9 cellular contexts compared by ENCODE assay signal in the genomic region with DNA sequence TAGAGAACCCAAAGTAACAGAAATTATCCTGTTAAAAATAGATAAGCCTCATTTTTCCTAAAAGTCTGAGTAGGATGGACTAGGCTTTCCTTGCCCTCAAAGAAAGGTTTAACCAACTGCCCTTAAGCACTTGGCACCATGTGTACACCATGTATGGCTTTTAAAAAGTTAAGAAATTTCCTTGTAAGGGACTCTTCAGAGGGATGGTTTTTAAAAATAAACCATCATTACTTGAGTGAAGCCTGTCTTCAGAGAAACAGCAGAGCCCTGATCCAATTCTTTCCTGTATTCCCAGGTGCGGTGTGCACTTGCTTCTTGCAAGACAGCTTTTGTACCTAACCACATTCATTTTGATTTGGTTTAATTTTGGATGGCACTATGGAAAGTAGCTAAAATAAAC. TPM values are rescaled to one million over a fixed set of nuclear protein-coding genes. Genes with fewer than 3 reads are reported as not detected.
DNase-seq lines count a peak whose midpoint lies in the region; ATAC-seq and TF ChIP-seq lines count a peak whose summit lies in the region.
"Had no signal": no experiment of that assay in that cellular context is flagged by ENCODE, and none has a peak within 500 bp of the region (broad histone marks: within the 10 kb centered on the region; RNA-seq: fewer than 3 reads in every experiment).

No MANE protein-coding gene starts in this region.

- no peaks in the 10 kb centered on the region for H3F3A ChIP-seq in PC-3 (ENCODE audit: low read length, unreplicated experiment)

- H3K27me3 ChIP-seq in H9 (ENCODE audit: insufficient read depth, low read length): no peaks in the 10 kb centered on the region
- no peaks in the 10 kb centered on the region for H3K27me3 ChIP-seq in PC-3 (ENCODE audit: low read length)
- H3K27me3 ChIP-seq in esophagus squamous epithelium: no peaks in the 10 kb centered on the region
- H3K27me3 ChIP-seq in skeletal muscle satellite cell (ENCODE audit: control insufficient read depth, insufficient read depth, low read length): no peaks in the 10 kb centered on the region

- TF ChIP-seq CTCF in H9 (conservative IDR thresholded peaks at IDR 0.05) (no peak), PC-3 (conservative IDR thresholded peaks at IDR 0.05; ENCODE audit: low read depth, low read length) (no peak), esophagus squamous epithelium (IDR thresholded peaks at IDR 0.05) (no peak)

- POLR2A ChIA-PET in PC-3 (lab: Charles Lee; ENCODE audit: unreplicated experiment): interaction anchor here (0.6 kb wide), 1 partner anchor 39 kb away, joined by 4 read pairs; no protein-coding TSS in a partner anchor

- no peak overlapping the region for H2AFZ ChIP-seq in H9 (ENCODE audit: low read length)
- H2AFZ ChIP-seq in PC-3 (ENCODE audit: low read length): peak overlapping the region; percentile 15; the same call in 1 of the 2 replicates

- H3T11ph ChIP-seq in H9 (ENCODE audit: low read length): no peak overlapping the region

- no peak for ATAC-seq in PC-3
- no peak for ATAC-seq in GM18511 (IDR thresholded peaks at IDR 0.05; ENCODE audit: unreplicated experiment)
- ATAC-seq in GM18873 (IDR thresholded peaks at IDR 0.05; ENCODE audit: low FRiP score, unreplicated experiment): no peak

- no peak overlapping the region for H3K23ac ChIP-seq in H9 (ENCODE audit: insufficient read length, low read depth, low read length)

- H2BK120ac ChIP-seq in H9 (ENCODE audit: low read depth, low read length, poor library complexity, severe bottlenecking): no peak overlapping the region

- H3K27ac Mint-ChIP-seq in H9: no peak overlapping the region

- H3K27ac ChIP-seq in H9 (ENCODE audit: insufficient read length, low read depth, low read length): no peak overlapping the region
- H3K27ac ChIP-seq in PC-3 (ENCODE audit: low read length): no peak overlapping the region
- peak overlapping the region; percentile 17 to 98 (median 78) for H3K27ac ChIP-seq in esophagus squamous epithelium

- no TSS peak for BruUV-seq in PC-3 (replicated peaks; lab: Mats Ljungman, UMichigan)

- H4K91ac ChIP-seq in H9 (ENCODE audit: insufficient read length, low read depth, low read length): no peak overlapping the region

- H3K23me2 ChIP-seq in H9 (ENCODE audit: insufficient read length, low read depth, low read length, poor library complexity, severe bottlenecking): peaks cover 10% of the 10 kb centered on the region

- no peak overlapping the region for H2AK5ac ChIP-seq in H9 (ENCODE audit: insufficient read length, low read length)

- H3K4me1 Mint-ChIP-seq in H9: peaks cover 24 to 31% of the 10 kb centered on the region in 2 experiments

- no peak overlapping the region for H2BK20ac ChIP-seq in H9 (ENCODE audit: low read depth, low read length, poor library complexity, severe bottlenecking)

- peak overlapping the region; percentile 76 to 85 for H3K4me3 Mint-ChIP-seq in H9

- H3K14ac ChIP-seq in H9 (ENCODE audit: insufficient read depth, low read length): no peak overlapping the region

- H3K9me3 ChIP-seq in H9 (ENCODE audit: control insufficient read depth, low read depth, low read length) (no peaks in the 10 kb centered on the region), PC-3 (ENCODE audit: low read length) (peaks cover 19% of the 10 kb centered on the region), esophagus squamous epithelium (peaks cover 0 to 32% (median 12%) of the 10 kb centered on the region in 3 donors), skeletal muscle satellite cell (replicated peaks; ENCODE audit: low read length) (peaks cover 8% of the 10 kb centered on the region)

- peaks cover 5% of the 10 kb centered on the region; the same call in 1 of the 2 replicates for H3K36me3 ChIP-seq in PC-3 (ENCODE audit: low read depth, low read length)
- H3K36me3 ChIP-seq in esophagus squamous epithelium: no peaks in the 10 kb centered on the region
- H3K36me3 ChIP-seq in skeletal muscle satellite cell (ENCODE audit: insufficient read depth, low read length): peaks cover 3% of the 10 kb centered on the region

- H4K20me1 ChIP-seq in H9 (ENCODE audit: control insufficient read depth, insufficient read depth, insufficient read length): no peaks in the 10 kb centered on the region
- H4K20me1 ChIP-seq in PC-3 (ENCODE audit: low read length): no peaks in the 10 kb centered on the region

- no peak overlapping the region for H3K4ac ChIP-seq in H9 (ENCODE audit: low read depth, low read length)

- no peak overlapping the region for H3K56ac ChIP-seq in H9 (ENCODE audit: insufficient read length, low read depth, low read length)

- H3K4me2 ChIP-seq in H9 (ENCODE audit: insufficient read depth, insufficient read length, low read length) (peak overlapping the region; percentile 62), PC-3 (ENCODE audit: low read length) (peak overlapping the region; percentile 92), skeletal muscle satellite cell (ENCODE audit: low read length) (peak overlapping the region; percentile 85)

- no CpG with 5 or more reads among the region's 1 CpG for WGBS in H9 (ENCODE audit: extremely low coverage, insufficient read length, low lambda C conversion rate)
- 14 to 25% methylated on average over 1 of the region's 1 CpG for WGBS in esophagus squamous epithelium, 2 donors

- no peak overlapping the region for H4K5ac ChIP-seq in H9 (ENCODE audit: insufficient read length, low read depth, low read length)

- TF ChIP-seq POLR2A in esophagus squamous epithelium (IDR thresholded peaks at IDR 0.05): no peak

- intact Hi-C loops in PC-3 (cut with micrococcal nuclease) (loop anchor here (1.0 to 10.0 kb wide), 4 partner anchors 35 to 229 kb away; no protein-coding TSS in a partner anchor), esophagus squamous epithelium (cut with DNase I) (loop anchor here (10.0 kb wide), 1 partner anchor 99 kb away; no protein-coding TSS in a partner anchor)

- H2BK15ac ChIP-seq in H9 (ENCODE audit: low read depth, low read length): no peak overlapping the region

- H4K8ac ChIP-seq in H9 (replicated peaks; ENCODE audit: insufficient read length, low read depth, low read length): no peak overlapping the region

- H3K36me3 Mint-ChIP-seq in H9 (ENCODE audit: insufficient read depth in 1 of 3, low read depth in 3 of 3): peaks cover 32 to 42% (median 32%) of the 10 kb centered on the region in 3 experiments

- CTCF ChIA-PET in PC-3 (lab: Charles Lee): no interaction called here

- DNase-seq in H9: no peak
- DNase-seq in PC-3: no peak
- DNase-seq in esophagus squamous epithelium (lab: John Stamatoyannopoulos, UW): no peak
- no peak for DNase-seq in SKM-1 (lab: John Stamatoyannopoulos, UW; ENCODE audit: unreplicated experiment)
- DNase-seq in NCI-H1105 treated with DMSO at 0.1 percent for 48 hours (lab: John Stamatoyannopoulos, UW): no peak
- DNase-seq: activated CD4-positive, alpha-beta T cell treated with anti-CD3 and anti-CD28 coated beads for 1 hour had no signal

- H2BK5ac ChIP-seq in H9 (ENCODE audit: insufficient read length, low read length): no peak overlapping the region

- no peaks in the 10 kb centered on the region for H3K9me2 ChIP-seq in PC-3 (replicated peaks; ENCODE audit: low read length)

- no peak overlapping the region for H3K18ac ChIP-seq in H9 (ENCODE audit: insufficient read length, low read depth, low read length)

- H3K79me1 ChIP-seq in H9 (ENCODE audit: insufficient read depth, low read depth, low read length, poor library complexity, severe bottlenecking): no peaks in the 10 kb centered on the region

- H3K4me3 ChIP-seq in PC-3 (ENCODE audit: low read length) (peak overlapping the region; percentile 91), esophagus squamous epithelium (peak overlapping the region; percentile 56 to 74 (median 68)), skeletal muscle satellite cell (ENCODE audit: low read length) (peak overlapping the region; percentile 69)

- H3K27me3 Mint-ChIP-seq in H9 (ENCODE audit: low read depth): no peaks in the 10 kb centered on the region; the same call in 1 of the 2 replicates

- H3K79me2 ChIP-seq in H9 (ENCODE audit: insufficient read depth, low read length) (no peaks in the 10 kb centered on the region), PC-3 (ENCODE audit: low read length) (peaks cover 15% of the 10 kb centered on the region)

- H3K4me1 ChIP-seq in H9 (ENCODE audit: insufficient read depth, low read length): peaks cover 3% of the 10 kb centered on the region; the same call in 1 of the 2 replicates
- H3K4me1 ChIP-seq in PC-3 (ENCODE audit: insufficient read depth, low read length): peaks cover 14% of the 10 kb centered on the region
- H3K4me1 ChIP-seq in esophagus squamous epithelium: peaks cover 0 to 45% (median 9%) of the 10 kb centered on the region in 3 donors
- peaks cover 10% of the 10 kb centered on the region for H3K4me1 ChIP-seq in skeletal muscle satellite cell (ENCODE audit: control insufficient read depth, insufficient read depth, low read length)

- H3K9me3 Mint-ChIP-seq in H9: peaks cover 32 to 35% of the 10 kb centered on the region in 2 experiments

- no peak overlapping the region for H2BK12ac ChIP-seq in H9 (ENCODE audit: insufficient read length, low read depth, low read length)

- H3K9ac ChIP-seq in H9 (ENCODE audit: extremely low read depth, insufficient read length, low read length) (no peak overlapping the region), PC-3 (ENCODE audit: low read length) (peak overlapping the region; percentile 93), skeletal muscle satellite cell (ENCODE audit: low read depth, low read length) (peak overlapping the region; percentile 91)

RNA-seq across cellular contexts. Expression of gene NEMP2, which starts 1.1 kb away (rescaled TPM):
- total RNA-seq in H9 (2021): 5.3 and 6.6 TPM in 2 replicates
- total RNA-seq in PC-3 (2014; rRNA removed): 2.5 and 3.8 TPM in 2 replicates
- total RNA-seq in esophagus squamous epithelium: 1 to 10 TPM; 1.0 to 2.7 (median 2.0) TPM
- total RNA-seq in skeletal muscle satellite cell (2012; rRNA removed): 1.5 and 7.6 TPM in 2 replicates

Comparison
In these comparisons a context has a peak if more than half of its experiments do, and no peak if none do; other contexts are left out.
1. H3K27ac ChIP-seq: peak in esophagus squamous epithelium (4 of 4); none in H9 (single experiment) and PC-3 (single experiment).
2. Peak in every context shown above with its lines, with median percentiles within 50 percentile points of each other: H3K4me2 ChIP-seq and H3K4me3 ChIP-seq.